Comparison of ENCODE assay signal across 18 cellular contexts in genomic region chr2:128380061-128380889, GRCh38.
DNase-seq lines count a peak whose midpoint lies in the region; ATAC-seq and TF ChIP-seq lines count a peak whose summit lies in the region.
"Had no signal": no experiment of that assay in that cellular context is flagged by ENCODE, and none has a peak within 500 bp of the region (broad histone marks: within the 10 kb centered on the region; RNA-seq: fewer than 3 reads in every experiment).

No MANE protein-coding gene starts in this region.

- WGBS in hepatocyte (ENCODE audit: low lambda C conversion rate, missing lambda C conversion rate): 87% methylated on average over 27 of the region's 27 CpGs
- 89 to 96% (median 93%) methylated on average over 27 of the region's 27 CpGs for WGBS in ovary, 3 donors

- no peak overlapping the region for H3K4me3 Mint-ChIP-seq in MCF 10A (ENCODE audit: unreplicated experiment)

- H2AFZ ChIP-seq in hepatocyte: no peak overlapping the region

- no peak overlapping the region for H3K4me2 ChIP-seq in hepatocyte
- H3K4me2 ChIP-seq: A549 had no signal

- no peaks in the 10 kb centered on the region for H4K20me1 ChIP-seq in hepatocyte (ENCODE audit: insufficient read depth, poor library complexity, severe bottlenecking)

- POLR2A ChIA-PET in MCF 10A (lab: Yijun Ruan, JAX): interaction anchor here (0.7 kb wide), 1 partner anchor 32 kb away, joined by 3 read pairs; no protein-coding TSS in a partner anchor

- no peaks in the 10 kb centered on the region for H3K9me2 ChIP-seq in hepatocyte (replicated peaks; ENCODE audit: insufficient read depth)

- H3K4me1 Mint-ChIP-seq in MCF 10A (ENCODE audit: insufficient read depth, unreplicated experiment): peaks cover 5% of the 10 kb centered on the region

- H3K79me2 ChIP-seq in hepatocyte: no peaks in the 10 kb centered on the region

- no peak overlapping the region for H3K27ac Mint-ChIP-seq in MCF 10A (ENCODE audit: low read depth, unreplicated experiment)

- H3K36me3 Mint-ChIP-seq in MCF 10A (ENCODE audit: insufficient read depth, unreplicated experiment): no peaks in the 10 kb centered on the region

- DNase-seq in breast epithelium (ENCODE audit: low spot score in 2 of 2) (peak in 1 of 2 donors; percentile 43), MCF 10A (ENCODE audit: unreplicated experiment) (no peak), hepatocyte (ENCODE audit: low spot score) (no peak), ovary (peak in 1 of 5 donors; percentile 37), upper lobe of right lung (peak; percentile 67), SIG-M5 treated with dmso at 0.1 percent for 504 hours (lab: John Stamatoyannopoulos, UW; ENCODE audit: unreplicated experiment) (no peak)
- DNase-seq: activated CD4-positive, alpha-beta T cell treated with anti-CD3 and anti-CD28 coated beads for 48 hours; activated CD8-positive, alpha-beta memory T cell treated with anti-CD3 and anti-CD28 coated beads, Interleukin-2, amount 50 U/mL, for 48 hours; hypothalamus; NCI-H1105 treated with DMSO at 0.1 percent for 48 hours; small intestine; stimulated activated CD4-positive, alpha-beta T cell treated with anti-CD3 and anti-CD28 coated beads, Interleukin-4, amount 100 ng/mL, for 24 hours; T1000 had no signal

- intact Hi-C loops in breast epithelium (cut with DNase I; ENCODE audit: low total_unique reads) (no loop called here), MCF 10A (cut with micrococcal nuclease) (no loop called here), ovary (cut with DNase I) (no loop called here), upper lobe of right lung (cut with DNase I) (no loop called here)

- no peak for TF ChIP-seq EP300 in ovary (IDR thresholded peaks at IDR 0.05)

- no peak for TF ChIP-seq POLR2A in breast epithelium (IDR thresholded peaks at IDR 0.05)
- TF ChIP-seq POLR2A in ovary (IDR thresholded peaks at IDR 0.05): no peak

- CTCF ChIA-PET in MCF 10A (lab: Yijun Ruan, JAX): no interaction called here

- H3K36me3 ChIP-seq in breast epithelium (no peaks in the 10 kb centered on the region), hepatocyte (replicated peaks; ENCODE audit: insufficient read depth, low read depth) (no peaks in the 10 kb centered on the region), ovary (no peaks in the 10 kb centered on the region), upper lobe of right lung (no peaks in the 10 kb centered on the region)
- H3K36me3 ChIP-seq: thoracic aorta had no signal

- peak; percentile 4 for ATAC-seq in upper lobe of right lung
- no peak for ATAC-seq in GM18498 (IDR thresholded peaks at IDR 0.05; ENCODE audit: unreplicated experiment)
- ATAC-seq in HG02759 (IDR thresholded peaks at IDR 0.05; ENCODE audit: unreplicated experiment): no peak
- ATAC-seq: A549 had no signal

- H3K4me3 ChIP-seq in breast epithelium: no peak overlapping the region
- no peak overlapping the region for H3K4me3 ChIP-seq in hepatocyte
- H3K4me3 ChIP-seq in ovary: no peak overlapping the region
- no peak overlapping the region for H3K4me3 ChIP-seq in upper lobe of right lung
- H3K4me3 ChIP-seq: A549, thoracic aorta had no signal

- H3K4me1 ChIP-seq in breast epithelium (peaks cover 4 to 10% of the 10 kb centered on the region in 2 donors), hepatocyte (ENCODE audit: insufficient read depth) (peaks cover 48% of the 10 kb centered on the region), ovary (ENCODE audit: insufficient read depth) (peaks cover 18% of the 10 kb centered on the region), upper lobe of right lung (peaks cover 38% of the 10 kb centered on the region)
- H3K4me1 ChIP-seq: A549 had no signal

- no peaks in the 10 kb centered on the region for H3K27me3 ChIP-seq in breast epithelium
- no peaks in the 10 kb centered on the region for H3K27me3 ChIP-seq in hepatocyte
- no peaks in the 10 kb centered on the region for H3K27me3 ChIP-seq in ovary
- no peaks in the 10 kb centered on the region for H3K27me3 ChIP-seq in upper lobe of right lung

- H3K27ac ChIP-seq in breast epithelium (peak overlapping the region; percentile 72 to 89), hepatocyte (peak overlapping the region; percentile 81), ovary (peak overlapping the region; percentile 1 to 58), upper lobe of right lung (peak overlapping the region; percentile 78)
- H3K27ac ChIP-seq: A549, C4-2B, thoracic aorta had no signal

- H3K9me3 ChIP-seq in breast epithelium (no peaks in the 10 kb centered on the region), hepatocyte (ENCODE audit: low read depth) (no peaks in the 10 kb centered on the region), ovary (no peaks in the 10 kb centered on the region), upper lobe of right lung (no peaks in the 10 kb centered on the region)
- H3K9me3 ChIP-seq: A549, thoracic aorta had no signal

- TF ChIP-seq CTCF in breast epithelium (IDR thresholded peaks at IDR 0.05) (no peak), MCF 10A (IDR thresholded peaks at IDR 0.05; ENCODE audit: unreplicated experiment) (no peak), hepatocyte (IDR thresholded peaks at IDR 0.05; ENCODE audit: poor library complexity) (no peak), ovary (IDR thresholded peaks at IDR 0.05) (no peak), upper lobe of right lung (IDR thresholded peaks at IDR 0.05) (no peak)

- BruUV-seq in MCF 10A (replicated peaks; lab: Mats Ljungman, UMichigan): no TSS peak

- H3K27me3 Mint-ChIP-seq in MCF 10A (ENCODE audit: insufficient read depth, unreplicated experiment): no peaks in the 10 kb centered on the region

- no peaks in the 10 kb centered on the region for H3K9me3 Mint-ChIP-seq in MCF 10A (ENCODE audit: unreplicated experiment)

Comparison
In these comparisons a context has a peak if more than half of its experiments do, and no peak if none do; other contexts are left out.
1. H3K27ac ChIP-seq: peak in every context shown above with its lines; median percentile 81 in hepatocyte; 80 in breast epithelium; 78 in upper lobe of right lung; 30 in ovary.